ENCODE assay signal across 8 cellular contexts in genomic region chr12:12010277-12011031, GRCh38.
A peak's percentile ranks its signal among the peaks of the same experiment; 100 is the strongest.
DNase-seq lines count a peak whose midpoint lies in the region; ATAC-seq lines count a peak whose summit lies in the region.

No MANE protein-coding gene starts in this region.

- peaks cover 6% of the 10 kb centered on the region for H3K27me3 Mint-ChIP-seq in activated naive CD8-positive, alpha-beta T cell treated with anti-CD3 and anti-CD28 coated beads, Interleukin-2, amount 50 U/mL, for 24 hours

- H3K36me3 Mint-ChIP-seq in activated naive CD8-positive, alpha-beta T cell treated with anti-CD3 and anti-CD28 coated beads, Interleukin-2, amount 50 U/mL, for 24 hours (ENCODE audit: low read depth) = peaks cover 6% of the 10 kb centered on the region

- H3K27ac Mint-ChIP-seq in activated naive CD8-positive, alpha-beta T cell treated with anti-CD3 and anti-CD28 coated beads, Interleukin-2, amount 50 U/mL, for 24 hours = peak overlapping the region; percentile 100

- H3K4me3 Mint-ChIP-seq in activated naive CD8-positive, alpha-beta T cell treated with anti-CD3 and anti-CD28 coated beads, Interleukin-2, amount 50 U/mL, for 24 hours = peak overlapping the region; percentile 74

- DNase-seq in RPMI8226 = peak; percentile 74
- peak; percentile 72 for DNase-seq in activated naive CD8-positive, alpha-beta T cell treated with anti-CD3 and anti-CD28 coated beads, Interleukin-2, amount 50 U/mL, for 24 hours
- peak; percentile 83 for DNase-seq in islet precursor cell
- DNase-seq in stimulated activated CD4-positive, alpha-beta T cell treated with anti-CD3 and anti-CD28 coated beads, Interleukin-1b, Interleukin-23, amount 100 ng/mL, for 48 hours = peak; percentile 85
- no peak for DNase-seq in T1000 (lab: John Stamatoyannopoulos, UW)
- DNase-seq in retina = no peak

- H3K9me3 Mint-ChIP-seq in activated naive CD8-positive, alpha-beta T cell treated with anti-CD3 and anti-CD28 coated beads, Interleukin-2, amount 50 U/mL, for 24 hours = peaks cover 7% of the 10 kb centered on the region

- ATAC-seq in GM18511 (IDR thresholded peaks at IDR 0.05; ENCODE audit: unreplicated experiment) (peak; percentile 64), HG02943 (IDR thresholded peaks at IDR 0.05; ENCODE audit: low read depth, unreplicated experiment) (peak; percentile 46)
- ATAC-seq in activated naive CD8-positive, alpha-beta T cell treated with anti-CD3 and anti-CD28 coated beads, Interleukin-2, amount 50 U/mL, for 24 hours = peak; percentile 55

- H3K4me1 Mint-ChIP-seq in activated naive CD8-positive, alpha-beta T cell treated with anti-CD3 and anti-CD28 coated beads, Interleukin-2, amount 50 U/mL, for 24 hours = peaks cover 81% of the 10 kb centered on the region

Comparison
In these comparisons a context has a peak if more than half of its experiments do, and no peak if none do; other contexts are left out.
1. DNase-seq: peak in RPMI8226 (single experiment), activated naive CD8-positive, alpha-beta T cell treated with anti-CD3 and anti-CD28 coated beads, Interleukin-2, amount 50 U/mL, for 24 hours (single experiment), islet precursor cell (single experiment) and stimulated activated CD4-positive, alpha-beta T cell treated with anti-CD3 and anti-CD28 coated beads, Interleukin-1b, Interleukin-23, amount 100 ng/mL, for 48 hours (single experiment); none in T1000 (single experiment) and retina (single experiment).
2. Peak in every context shown above with its lines, with median percentiles within 50 percentile points of each other: ATAC-seq.